Comparison of ENCODE assay signal across 8 cellular contexts in the genomic region with DNA sequence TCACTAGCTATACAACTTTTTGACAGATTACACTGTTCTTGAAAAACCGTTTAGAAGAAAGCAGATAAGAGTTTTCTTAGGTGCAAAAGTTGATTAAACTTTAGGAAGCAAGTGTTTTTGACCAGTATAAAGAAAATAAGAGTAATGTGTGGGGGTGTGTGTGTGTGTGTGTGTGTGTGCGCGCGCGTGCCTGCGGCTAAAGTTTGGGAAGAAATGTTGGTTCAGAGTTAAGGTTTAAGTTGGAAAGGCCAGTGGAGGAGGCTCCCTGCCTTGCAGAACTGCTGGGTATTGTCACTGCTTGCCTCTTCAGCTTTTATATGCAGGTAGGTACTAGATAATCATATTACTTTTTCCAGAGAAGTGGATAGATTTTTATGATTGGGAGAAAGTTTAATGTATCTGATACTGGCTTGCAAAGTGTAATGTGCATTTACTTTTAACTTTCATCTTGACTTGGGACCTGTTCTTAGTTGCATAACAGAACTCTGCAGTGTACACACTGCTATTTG. TPM values are rescaled to one million over a fixed set of nuclear protein-coding genes. Genes with fewer than 3 reads are reported as not detected.
DNase-seq lines count a peak whose midpoint lies in the region; ATAC-seq and TF ChIP-seq lines count a peak whose summit lies in the region.

No MANE protein-coding gene starts in this region.

- H3K9ac ChIP-seq in BLaER1 treated with 17β-estradiol and CSF1 and Interleukin-3, amounts not matched to agents 10 nM and 100 nM = peak overlapping the region; percentile 87 to 97 (median 95)
- H3K9ac ChIP-seq in colonic mucosa (ENCODE audit: low read depth in 2 of 2, low read length in 2 of 2) (peak overlapping the region; percentile 93), neural cell (ENCODE audit: low read length) (peak overlapping the region; percentile 82)

- H2AFZ ChIP-seq in neural cell (ENCODE audit: low read depth, low read length) = no peak overlapping the region

- no peak for TF ChIP-seq EP300 in neural cell (conservative IDR thresholded peaks at IDR 0.05; ENCODE audit: poor library complexity, severe bottlenecking)

- peaks cover 12 to 20% (median 16%) of the 10 kb centered on the region in 11 experiments for H3K9me3 ChIP-seq in BLaER1 treated with 17β-estradiol and CSF1 and Interleukin-3, amounts not matched to agents 10 nM and 100 nM (replicated peaks in 1 of 11)
- H3K9me3 ChIP-seq in MG63 (peaks cover 12% of the 10 kb centered on the region), colonic mucosa (no peaks in the 10 kb centered on the region), neural cell (ENCODE audit: low read length) (no peaks in the 10 kb centered on the region)

- peak overlapping the region; percentile 90 to 97 (median 93); a peak in 21 of 22 replicates for H3K27ac ChIP-seq in BLaER1 treated with 17β-estradiol and CSF1 and Interleukin-3, amounts not matched to agents 10 nM and 100 nM
- H3K27ac ChIP-seq in colonic mucosa = peak overlapping the region; percentile 95
- H3K27ac ChIP-seq in neural cell (ENCODE audit: low read length) = no peak overlapping the region

- peaks cover 16 to 30% (median 26%) of the 10 kb centered on the region in 11 experiments for H3K36me3 ChIP-seq in BLaER1 treated with 17β-estradiol and CSF1 and Interleukin-3, amounts not matched to agents 10 nM and 100 nM
- H3K36me3 ChIP-seq in MG63 (peaks cover 7% of the 10 kb centered on the region; the same call in 1 of the 2 replicates), colonic mucosa (no peaks in the 10 kb centered on the region), neural cell (ENCODE audit: insufficient read depth, low read length) (no peaks in the 10 kb centered on the region)

- no peak for ATAC-seq in GM18858 (IDR thresholded peaks at IDR 0.05; ENCODE audit: unreplicated experiment)

- peaks cover 57% of the 10 kb centered on the region for H3K79me2 ChIP-seq in neural cell (replicated peaks; ENCODE audit: insufficient read depth, low read length)

- peaks cover 44 to 69% (median 68%) of the 10 kb centered on the region in 11 experiments for H4K20me1 ChIP-seq in BLaER1 treated with 17β-estradiol and CSF1 and Interleukin-3, amounts not matched to agents 10 nM and 100 nM
- H4K20me1 ChIP-seq in neural cell (ENCODE audit: insufficient read depth) = no peaks in the 10 kb centered on the region

- TF ChIP-seq CTCF in colonic mucosa (IDR thresholded peaks at IDR 0.05) (no peak), neural cell (IDR thresholded peaks at IDR 0.05; ENCODE audit: poor library complexity, severe bottlenecking) (no peak)

- no peaks in the 10 kb centered on the region for H3F3A ChIP-seq in neural cell (ENCODE audit: insufficient read depth, low read length, poor library complexity, severe bottlenecking)

- no peaks in the 10 kb centered on the region for H3K27me3 ChIP-seq in BLaER1 treated with 17β-estradiol and CSF1 and Interleukin-3, amounts not matched to agents 10 nM and 100 nM
- H3K27me3 ChIP-seq in MG63 = no peaks in the 10 kb centered on the region
- H3K27me3 ChIP-seq in colonic mucosa = no peaks in the 10 kb centered on the region
- H3K27me3 ChIP-seq in neural cell (ENCODE audit: insufficient read depth, low read depth, low read length) = no peaks in the 10 kb centered on the region

- H3K4me2 ChIP-seq in BLaER1 treated with 17β-estradiol and CSF1 and Interleukin-3, amounts not matched to agents 10 nM and 100 nM = peak overlapping the region; percentile 80 to 94 (median 89)
- peak overlapping the region; percentile 80 for H3K4me2 ChIP-seq in neural cell (ENCODE audit: low read length)

- H3K4me1 ChIP-seq in BLaER1 treated with 17β-estradiol and CSF1 and Interleukin-3, amounts not matched to agents 10 nM and 100 nM = peaks cover 30 to 49% (median 39%) of the 10 kb centered on the region in 10 experiments
- H3K4me1 ChIP-seq in colonic mucosa = peaks cover 5% of the 10 kb centered on the region

- intact Hi-C loops in colonic mucosa (cut with DNase I) = no loop called here

- DNase-seq in MG63 (no peak), colonic mucosa (peak; percentile 48), NCI-H524 treated with DMSO at 0.1 percent for 48 hours (lab: John Stamatoyannopoulos, UW) (no peak), NCI-H526 (lab: John Stamatoyannopoulos, UW) (no peak), SHP77 (lab: John Stamatoyannopoulos, UW) (no peak)

- H3K9me2 ChIP-seq in neural cell (ENCODE audit: insufficient read depth, low read length) = no peaks in the 10 kb centered on the region

- peak overlapping the region; percentile 82 to 100 (median 96) for H3K4me3 ChIP-seq in BLaER1 treated with 17β-estradiol and CSF1 and Interleukin-3, amounts not matched to agents 10 nM and 100 nM
- peak overlapping the region; percentile 84 for H3K4me3 ChIP-seq in MG63
- peak overlapping the region; percentile 96 for H3K4me3 ChIP-seq in colonic mucosa
- H3K4me3 ChIP-seq in neural cell (ENCODE audit: low read length) = peak overlapping the region; percentile 96

- no peak for TF ChIP-seq RAD21 in neural cell (conservative IDR thresholded peaks at IDR 0.05)

TF ChIP-seq in neural cell, 6 proteins besides CTCF, POLR2A, EP300 and RAD21:
- TF ChIP-seq TAF1 (IDR thresholded peaks at IDR 0.05; ENCODE audit: low read depth) (no peak), SMC3 (conservative IDR thresholded peaks at IDR 0.05; ENCODE audit: poor library complexity) (no peak), MXI1 (conservative IDR thresholded peaks at IDR 0.05; ENCODE audit: poor library complexity, severe bottlenecking) (no peak), POLR2AphosphoS5 (IDR thresholded peaks at IDR 0.05) (no peak), REST (IDR thresholded peaks at IDR 0.05; ENCODE audit: borderline replicate concordance) (no peak), EZH2 (IDR thresholded peaks at IDR 0.05; ENCODE audit: borderline replicate concordance, insufficient read depth, low read length, poor library complexity, severe bottlenecking) (no peak)

RNA-seq across cellular contexts. Expression of gene PIK3R1, which starts 2.0 kb away (rescaled TPM):
- total RNA-seq in MG63 (2014; rRNA removed; shearing (Covaris generic); ENCODE audit: low replicate concordance) = 9.5 and 13.1 TPM in 2 replicates
- 10 to 100 TPM; 42.9 to 58.1 TPM for total RNA-seq in colonic mucosa
- polyA plus RNA-seq in neural cell = 38.0 and 41.9 TPM in 2 replicates
- 188 and 234 TPM in 2 replicates for polyA minus RNA-seq in neural cell
